25 cellular contexts compared by ENCODE assay signal in genomic region chr19:48578891-48579290, GRCh38. TPM values are rescaled to one million over a fixed set of nuclear protein-coding genes. Genes with fewer than 3 reads are reported as not detected.
DNase-seq lines count a peak whose midpoint lies in the region; FAIRE-seq lines count a peak whose summit lies in the region.
"Had no signal": no experiment of that assay in that cellular context is flagged by ENCODE, and none has a peak within 500 bp of the region (broad histone marks: within the 10 kb centered on the region; RNA-seq: fewer than 3 reads in every experiment).

No MANE protein-coding gene starts in this region.

- no peak for FAIRE-seq in small intestine (lab: Jason Lieb, UNC)
- FAIRE-seq: HepG2, RCC 7860 had no signal

- no peaks in the 10 kb centered on the region for H3K27me3 ChIP-seq in small intestine (ENCODE audit: control insufficient read depth in 2 of 2, insufficient read depth in 2 of 2, low read length in 2 of 2)
- H3K27me3 ChIP-seq: SJSA1 had no signal

- H3K9me3 ChIP-seq in small intestine (ENCODE audit: control insufficient read depth, low read depth), result no peaks in the 10 kb centered on the region
- H3K9me3 ChIP-seq: SJSA1 had no signal

- DNase-seq in HCEC 1CT (peak; percentile 17), SK-MEL-5 (ENCODE audit: low read depth, low spot score) (peak; percentile 23), hepatic stellate cell (ENCODE audit: low spot score) (peak; percentile 81), small intestine (peak; percentile 36), RPMI8226 (no peak), NCI-H748 treated with DMSO at 0.1 percent for 48 hours (lab: John Stamatoyannopoulos, UW) (no peak), COLO829 (ENCODE audit: low spot score) (no peak)
- DNase-seq: CD4-positive, CD25-positive, alpha-beta regulatory T cell; GDM1; KBM-7; MV-4-11; NCI-H1105 treated with DMSO at 0.1 percent for 48 hours; NCI-H2029 treated with DMSO at 0.1 percent for 48 hours; NCI-H2171; NCI-H345; NCI-H524; SW 1271 had no signal

- H3K4me1 ChIP-seq in small intestine (ENCODE audit: control insufficient read depth in 2 of 2, insufficient read depth in 1 of 2, low read depth in 1 of 2, low read length in 1 of 2), result no peaks in the 10 kb centered on the region
- H3K4me1 ChIP-seq: SJSA1 had no signal

- H3K4me3 ChIP-seq in small intestine (ENCODE audit: low read depth in 1 of 2, low read length in 2 of 2), result no peak overlapping the region
- H3K4me3 ChIP-seq: SJSA1 had no signal

- in situ Hi-C loops in SK-MEL-5 (cut with HindIII; ENCODE audit: low pct_unique_long_range_greater_than_20kb, low sequenced_read_pairs), result no loop called here

- no peak overlapping the region for H3K27ac ChIP-seq in small intestine (ENCODE audit: low read depth in 1 of 2, low read length in 1 of 2)
- H3K27ac ChIP-seq: SJSA1 had no signal

- H3K36me3 ChIP-seq in small intestine (ENCODE audit: control insufficient read depth in 2 of 2, insufficient read depth in 2 of 2, low read length in 2 of 2), result no peaks in the 10 kb centered on the region
- H3K36me3 ChIP-seq: SJSA1 had no signal

- 24 to 32% (median 32%) methylated on average over 3 of the region's 3 CpGs for WGBS in small intestine, 3 donors

RNA-seq across cellular contexts. Expression of gene SULT2B1, which starts 26.9 kb away (rescaled TPM):
- 0.27 and 0.34 TPM in 2 replicates for total RNA-seq in SK-MEL-5 (2014; rRNA removed; shearing (Covaris generic))
- 0.08 TPM in 1 of 2 replicates, not detected in the other for polyA plus RNA-seq in SK-MEL-5 (2015; cell fraction: cytosol; rRNA removed)
- not detected in 2 replicates for polyA plus RNA-seq in SK-MEL-5 (2015; cell fraction: nucleus; rRNA removed)
- polyA plus RNA-seq in small intestine, result 10 to 100 TPM; 12.0 to 28.1 (median 12.5) TPM
- total RNA-seq: CD4-positive, CD25-positive, alpha-beta regulatory T cell; HepG2; OCI-LY7 had no signal

RNA-seq across cellular contexts. Expression of gene SPACA4, which starts 27.7 kb away (rescaled TPM):
- total RNA-seq in SK-MEL-5 (2014; rRNA removed; shearing (Covaris generic)), result not detected in 2 replicates
- not detected in 2 replicates for polyA plus RNA-seq in SK-MEL-5 (2015; cell fraction: cytosol; rRNA removed)
- not detected in 2 replicates for polyA plus RNA-seq in SK-MEL-5 (2015; cell fraction: nucleus; rRNA removed)
- polyA plus RNA-seq in small intestine, result under 1 TPM in 1 of 3 donors, not detected in 2; 0.22 TPM
- total RNA-seq: A673; CD4-positive, CD25-positive, alpha-beta regulatory T cell; H4; HepG2; OCI-LY7; Right ventricle myocardium inferior; SJSA1 had no signal
- polyA plus RNA-seq: BJ, HepG2 had no signal

RNA-seq across cellular contexts. Expression of gene FAM83E, which starts 36.0 kb away (rescaled TPM):
- total RNA-seq in SK-MEL-5 (2014; rRNA removed; shearing (Covaris generic)), result 0.34 TPM in 1 of 2 replicates, not detected in the other
- polyA plus RNA-seq in SK-MEL-5 (2015; cell fraction: cytosol; rRNA removed), result not detected in 2 replicates
- polyA plus RNA-seq in SK-MEL-5 (2015; cell fraction: nucleus; rRNA removed), result 0.45 TPM in 1 of 2 replicates, not detected in the other
- 100 to 1,000 TPM in 1 of 3 donors, 10 to 100 TPM in 2; 76.6 to 104 (median 94.0) TPM for polyA plus RNA-seq in small intestine
- total RNA-seq: Right ventricle myocardium inferior had no signal

RNA-seq across cellular contexts. Expression of gene RPL18, which starts 40.1 kb away (rescaled TPM):
- total RNA-seq in SK-MEL-5 (2014; rRNA removed; shearing (Covaris generic)), result 1,626 and 1,782 TPM in 2 replicates
- 1,847 and 2,513 TPM in 2 replicates for polyA plus RNA-seq in SK-MEL-5 (2015; cell fraction: cytosol; rRNA removed)
- polyA plus RNA-seq in SK-MEL-5 (2015; cell fraction: nucleus; rRNA removed), result 360 and 403 TPM in 2 replicates
- 1,000 to 10,000 TPM; 2,250 to 3,184 (median 2,942) TPM for polyA plus RNA-seq in small intestine

RNA-seq across cellular contexts. Expression of gene SPHK2, which starts 40.4 kb away (rescaled TPM):
- 4.8 and 7.3 TPM in 2 replicates for total RNA-seq in SK-MEL-5 (2014; rRNA removed; shearing (Covaris generic))
- 25.4 and 28.3 TPM in 2 replicates for polyA plus RNA-seq in SK-MEL-5 (2015; cell fraction: cytosol; rRNA removed)
- polyA plus RNA-seq in SK-MEL-5 (2015; cell fraction: nucleus; rRNA removed), result 32.7 and 68.0 TPM in 2 replicates
- polyA plus RNA-seq in small intestine, result 10 to 100 TPM; 46.8 to 85.7 (median 53.0) TPM

Comparison
In these comparisons a context has a peak if more than half of its experiments do, and no peak if none do; other contexts are left out.
1. DNase-seq: peak in HCEC 1CT (single experiment), SK-MEL-5 (single experiment), hepatic stellate cell (single experiment) and small intestine (single experiment); none in RPMI8226 (single experiment), NCI-H748 treated with DMSO at 0.1 percent for 48 hours (single experiment) and COLO829 (single experiment).